ENCODE assay signal across 1 cellular context in genomic region chr3:61239871-61240270, GRCh38.
TF ChIP-seq lines count a peak whose summit lies in the region.

No MANE protein-coding gene starts in this region.

TF ChIP-seq in IMR-90, 13 proteins besides CTCF, POLR2A, EP300 and RAD21 (continued from another document):
- TF ChIP-seq RCOR1 (IDR thresholded peaks at IDR 0.05; ENCODE audit: insufficient replicate concordance, low read length) (no peak), BHLHE40 (IDR thresholded peaks at IDR 0.05; ENCODE audit: low read depth, low read length) (no peak), ELK1 (IDR thresholded peaks at IDR 0.05; ENCODE audit: borderline replicate concordance, low read depth, low read length) (no peak), CHD1 (IDR thresholded peaks at IDR 0.05; ENCODE audit: low read depth, low read length) (no peak), MXI1 (IDR thresholded peaks at IDR 0.05; ENCODE audit: borderline replicate concordance, low read depth, low read length) (no peak)
